Comparison of ENCODE assay signal across 17 cellular contexts in genomic region chr19:50365434-50366306, GRCh38. TPM values are rescaled to one million over a fixed set of nuclear protein-coding genes. Genes with fewer than 3 reads are reported as not detected.
DNase-seq lines count a peak whose midpoint lies in the region; ATAC-seq and TF ChIP-seq lines count a peak whose summit lies in the region.
"Had no signal": no experiment of that assay in that cellular context is flagged by ENCODE, and none has a peak within 500 bp of the region (broad histone marks: within the 10 kb centered on the region; RNA-seq: fewer than 3 reads in every experiment).

Gene NAPSA, minus strand, starts transcription at chr19:50365639. Its CDS starts 18 bp downstream, at chr19:50365621.

- H3K36me3 ChIP-seq in BLaER1, result no peaks in the 10 kb centered on the region
- H3K36me3 ChIP-seq in CD8-positive, alpha-beta memory T cell (ENCODE audit: insufficient read depth, low read length), result no peaks in the 10 kb centered on the region
- no peaks in the 10 kb centered on the region for H3K36me3 ChIP-seq in lower lobe of right lung
- H3K36me3 ChIP-seq: tibial artery had no signal

- H3K9me3 ChIP-seq in BLaER1 (peaks cover 11% of the 10 kb centered on the region; the same call in 1 of the 2 replicates), T-helper 17 cell (ENCODE audit: control insufficient read depth, low read length, poor library complexity, severe bottlenecking) (no peaks in the 10 kb centered on the region), lower lobe of right lung (no peaks in the 10 kb centered on the region)
- no peaks in the 10 kb centered on the region for H3K9me3 ChIP-seq in CD8-positive, alpha-beta memory T cell (ENCODE audit: low read length)
- H3K9me3 ChIP-seq: mucosa of descending colon, psoas muscle, tibial artery had no signal

- peaks cover 36 to 62% (median 57%) of the 10 kb centered on the region in 3 donors for H3K4me1 Mint-ChIP-seq in CD8-positive, alpha-beta memory T cell
- H3K4me1 Mint-ChIP-seq in T-helper 17 cell (peaks cover 30% of the 10 kb centered on the region), progenitor cell of endocrine pancreas (ENCODE audit: low read depth) (peaks cover 5% of the 10 kb centered on the region)

- TF ChIP-seq CTCF in lower lobe of right lung (IDR thresholded peaks at IDR 0.05), result no peak
- no peak for TF ChIP-seq CTCF in progenitor cell of endocrine pancreas (IDR thresholded peaks at IDR 0.05; ENCODE audit: unreplicated experiment)

- H3K9ac ChIP-seq in BLaER1, result peak within 1 kb of the TSS; percentile 55; the same call in 1 of the 2 replicates

- H3K4me3 ChIP-seq in BLaER1, result no peak within 1 kb of the TSS
- no peak within 1 kb of the TSS for H3K4me3 ChIP-seq in CD8-positive, alpha-beta memory T cell (ENCODE audit: low read length)
- peak within 1 kb of the TSS; percentile 53 for H3K4me3 ChIP-seq in lower lobe of right lung
- H3K4me3 ChIP-seq: mucosa of descending colon, psoas muscle, tibial artery had no signal

- intact Hi-C loops in lower lobe of right lung (cut with DNase I), result no loop called here

- DNase-seq in CD8-positive, alpha-beta memory T cell, result no peak
- DNase-seq in T-helper 17 cell, result no peak
- DNase-seq in lower lobe of right lung, result peak; percentile 56
- DNase-seq in progenitor cell of endocrine pancreas (ENCODE audit: low spot score, unreplicated experiment), result no peak
- DNase-seq in cortex of kidney (lab: John Stamatoyannopoulos, UW), result no peak
- DNase-seq in epidermal melanocyte (ENCODE audit: insufficient read length, low spot score), result no peak
- no peak for DNase-seq in pons (ENCODE audit: low spot score)
- DNase-seq: activated CD4-positive, CD25-positive, alpha-beta regulatory T cell treated with anti-CD3 and anti-CD28 coated beads, Interleukin-2, amount 50 U/mL, for 72 hours; central memory CD4-positive, alpha-beta T cell; mucosa of descending colon; NCI-H1930; NCI-H526; psoas muscle; tibial artery had no signal

- H3K27ac Mint-ChIP-seq in CD8-positive, alpha-beta memory T cell, result peak within 1 kb of the TSS; percentile 75 to 92 (median 86)
- peak within 1 kb of the TSS; percentile 84 for H3K27ac Mint-ChIP-seq in T-helper 17 cell
- no peak within 1 kb of the TSS for H3K27ac Mint-ChIP-seq in progenitor cell of endocrine pancreas

- CTCF ChIA-PET in CD8-positive, alpha-beta memory T cell (lab: Charles Lee), result interaction anchor here (1.5 to 2.7 kb wide), 2 partner anchors 8 to 95 kb away, joined by 3 to 13 read pairs; no protein-coding TSS in a partner anchor

- H3K4me2 ChIP-seq in BLaER1, result peak within 1 kb of the TSS; percentile 74

- no peaks in the 10 kb centered on the region for H3K9me3 Mint-ChIP-seq in CD8-positive, alpha-beta memory T cell
- no peaks in the 10 kb centered on the region for H3K9me3 Mint-ChIP-seq in progenitor cell of endocrine pancreas (ENCODE audit: low read depth)

- H3K4me1 ChIP-seq in BLaER1 (peaks cover 77% of the 10 kb centered on the region), lower lobe of right lung (peaks cover 19% of the 10 kb centered on the region)
- H3K4me1 ChIP-seq in CD8-positive, alpha-beta memory T cell (ENCODE audit: insufficient read depth, low read length), result peaks cover 30% of the 10 kb centered on the region
- H3K4me1 ChIP-seq: psoas muscle had no signal

- peaks cover 0 to 6% (median 0%) of the 10 kb centered on the region in 3 donors for H3K36me3 Mint-ChIP-seq in CD8-positive, alpha-beta memory T cell
- no peaks in the 10 kb centered on the region for H3K36me3 Mint-ChIP-seq in T-helper 17 cell (ENCODE audit: low read depth)
- H3K36me3 Mint-ChIP-seq in progenitor cell of endocrine pancreas (ENCODE audit: insufficient read depth), result no peaks in the 10 kb centered on the region

- ATAC-seq in T-helper 17 cell, result no peak
- peak; percentile 24 to 43 for ATAC-seq in lower lobe of right lung
- ATAC-seq: mucosa of descending colon, Panc1, psoas muscle had no signal

- H3K27me3 Mint-ChIP-seq in CD8-positive, alpha-beta memory T cell, result peaks cover 0 to 3% of the 10 kb centered on the region in 2 donors
- no peaks in the 10 kb centered on the region for H3K27me3 Mint-ChIP-seq in T-helper 17 cell
- H3K27me3 Mint-ChIP-seq in progenitor cell of endocrine pancreas, result peaks cover 10% of the 10 kb centered on the region

- H3K27me3 ChIP-seq in BLaER1 (no peaks in the 10 kb centered on the region), lower lobe of right lung (ENCODE audit: low read depth) (no peaks in the 10 kb centered on the region)
- H3K27me3 ChIP-seq in CD8-positive, alpha-beta memory T cell (ENCODE audit: insufficient read depth, low read length, poor library complexity, severe bottlenecking), result no peaks in the 10 kb centered on the region
- H3K27me3 ChIP-seq: tibial artery had no signal

- H4K20me1 ChIP-seq in BLaER1, result no peaks in the 10 kb centered on the region

- H3K27ac ChIP-seq in BLaER1 (peak within 1 kb of the TSS; percentile 87), lower lobe of right lung (peak within 1 kb of the TSS; percentile 81)
- no peak within 1 kb of the TSS for H3K27ac ChIP-seq in CD8-positive, alpha-beta memory T cell (ENCODE audit: low read depth, low read length)
- H3K27ac ChIP-seq: psoas muscle, tibial artery had no signal

- POLR2A ChIA-PET in CD8-positive, alpha-beta memory T cell (lab: Charles Lee), result interaction anchor here (1.4 kb wide), 1 partner anchor 9 kb away, joined by 4 read pairs; no protein-coding TSS in a partner anchor

- H3K4me3 Mint-ChIP-seq in CD8-positive, alpha-beta memory T cell, result peak within 1 kb of the TSS; percentile 69 to 85 (median 74)
- H3K4me3 Mint-ChIP-seq in T-helper 17 cell, result peak within 1 kb of the TSS; percentile 63
- H3K4me3 Mint-ChIP-seq in progenitor cell of endocrine pancreas (ENCODE audit: low read depth), result no peak within 1 kb of the TSS

RNA-seq across cellular contexts. Expression of gene NAPSA, which starts in this region (rescaled TPM):
- 10 to 100 TPM; 19.7 to 22.5 TPM for total RNA-seq in CD8-positive, alpha-beta memory T cell
- polyA plus RNA-seq in CD8-positive, alpha-beta memory T cell, result 1.6 TPM
- total RNA-seq in T-helper 17 cell, result under 1 TPM; 0.73 to 0.99 TPM
- total RNA-seq in lower lobe of right lung, result 1,633 TPM
- total RNA-seq in progenitor cell of endocrine pancreas, result 2.3 and 2.7 TPM in 2 replicates
- total RNA-seq: Daoy had no signal

Comparison
In these comparisons a context has a peak if more than half of its experiments do, and no peak if none do; other contexts are left out.
1. RNA of gene NAPSA (total RNA-seq): 1,633 TPM in lower lobe of right lung (single experiment); 19.7 to 22.5 TPM in CD8-positive, alpha-beta memory T cell, 2.3 to 2.7 TPM in progenitor cell of endocrine pancreas and 0.73 to 0.99 TPM in T-helper 17 cell; every median in the first group is over 10 times any median in the second.